In genomic region chr10:125087897-125088215, GRCh38 we compare ENCODE assay signal across 30 cellular contexts.
DNase-seq lines count a peak whose midpoint lies in the region; ATAC-seq and TF ChIP-seq lines count a peak whose summit lies in the region.
"Had no signal": no experiment of that assay in that cellular context is flagged by ENCODE, and none has a peak within 500 bp of the region (broad histone marks: within the 10 kb centered on the region; RNA-seq: fewer than 3 reads in every experiment).

No MANE protein-coding gene starts in this region.

- no peak overlapping the region for H3K4me2 ChIP-seq in fibroblast of lung (ENCODE audit: extremely low read depth, insufficient read depth, low read length)

- TF ChIP-seq CTCF in natural killer cell (IDR thresholded peaks at IDR 0.05) (no peak), fibroblast of lung (conservative IDR thresholded peaks at IDR 0.05 in 1 of 2, IDR thresholded peaks at IDR 0.05 in 1 of 2; ENCODE audit: low read depth in 1 of 2, low read length in 2 of 2) (no peak), osteocyte (IDR thresholded peaks at IDR 0.05) (no peak), gastrocnemius medialis (IDR thresholded peaks at IDR 0.05 in 4 of 5, conservative IDR thresholded peaks at IDR 0.05 in 1 of 5) (no peak)

- H3K4me3 ChIP-seq in fibroblast of lung (replicated peaks in 1 of 4; ENCODE audit: control extremely low read depth in 1 of 4, insufficient read depth in 1 of 4, low read depth in 3 of 4, low read length in 4 of 4) (no peak overlapping the region), gastrocnemius medialis (no peak overlapping the region)
- H3K4me3 ChIP-seq: colonic mucosa, esophagus squamous epithelium, gastroesophageal sphincter, K562, left ventricle myocardium inferior, MG63 had no signal

- in situ Hi-C loops in gastrocnemius medialis (cut with MboI; ENCODE audit: low sequenced_read_pairs in 4 of 4), result loop anchor here in 1 of 4 donors (10.0 kb wide), 1 partner anchor 67 kb away; no protein-coding TSS in a partner anchor

- peak overlapping the region; percentile 78 to 85 for H3K27ac Mint-ChIP-seq in natural killer cell
- H3K27ac Mint-ChIP-seq in natural killer cell treated with Interleukin-12 subunit alpha and Interleukin-12 subunit beta and Interleukin-15 and Interleukin-18, amount 100 ng/mL, for 72 hours, result peak overlapping the region in 1 of 2 donors; percentile 73
- H3K27ac Mint-ChIP-seq in osteocyte (ENCODE audit: unreplicated experiment), result peak overlapping the region; percentile 45
- H3K27ac Mint-ChIP-seq: activated naive CD4-positive, alpha-beta T cell treated with anti-CD3 and anti-CD28 coated beads for 36 hours; CD8-positive, alpha-beta T cell; naive thymus-derived CD4-positive, alpha-beta T cell had no signal

- intact Hi-C loops in natural killer cell (cut with micrococcal nuclease), result no loop called here
- intact Hi-C loops in gastrocnemius medialis (cut with DNase I; ENCODE audit: low total_unique reads), result no loop called here

- H3K4me1 Mint-ChIP-seq in natural killer cell (peaks cover 77 to 79% of the 10 kb centered on the region in 2 donors), osteocyte (ENCODE audit: unreplicated experiment) (peaks cover 86% of the 10 kb centered on the region)
- peaks cover 27 to 57% of the 10 kb centered on the region in 2 donors for H3K4me1 Mint-ChIP-seq in natural killer cell treated with Interleukin-12 subunit alpha and Interleukin-12 subunit beta and Interleukin-15 and Interleukin-18, amount 100 ng/mL, for 72 hours (ENCODE audit: low read depth in 2 of 2)

- H3K9me3 Mint-ChIP-seq in natural killer cell (no peaks in the 10 kb centered on the region), osteocyte (ENCODE audit: unreplicated experiment) (no peaks in the 10 kb centered on the region)
- H3K9me3 Mint-ChIP-seq in natural killer cell treated with Interleukin-12 subunit alpha and Interleukin-12 subunit beta and Interleukin-15 and Interleukin-18, amount 100 ng/mL, for 72 hours, result no peaks in the 10 kb centered on the region
- H3K9me3 Mint-ChIP-seq: activated naive CD4-positive, alpha-beta T cell treated with anti-CD3 and anti-CD28 coated beads for 36 hours; CD8-positive, alpha-beta T cell; naive thymus-derived CD4-positive, alpha-beta T cell had no signal

- H3K4me3 Mint-ChIP-seq in natural killer cell (no peak overlapping the region), osteocyte (ENCODE audit: unreplicated experiment) (no peak overlapping the region)
- no peak overlapping the region for H3K4me3 Mint-ChIP-seq in natural killer cell treated with Interleukin-12 subunit alpha and Interleukin-12 subunit beta and Interleukin-15 and Interleukin-18, amount 100 ng/mL, for 72 hours
- H3K4me3 Mint-ChIP-seq: activated naive CD4-positive, alpha-beta T cell treated with anti-CD3 and anti-CD28 coated beads for 36 hours; CD8-positive, alpha-beta T cell; naive thymus-derived CD4-positive, alpha-beta T cell had no signal

- H3K79me2 ChIP-seq in fibroblast of lung (ENCODE audit: control insufficient read depth, insufficient read depth, low read length), result peaks cover 57% of the 10 kb centered on the region

- no peaks in the 10 kb centered on the region for H3K27me3 Mint-ChIP-seq in natural killer cell (ENCODE audit: low read depth in 2 of 2)
- H3K27me3 Mint-ChIP-seq in natural killer cell treated with Interleukin-12 subunit alpha and Interleukin-12 subunit beta and Interleukin-15 and Interleukin-18, amount 100 ng/mL, for 72 hours, result no peaks in the 10 kb centered on the region
- H3K27me3 Mint-ChIP-seq in osteocyte (ENCODE audit: unreplicated experiment), result no peaks in the 10 kb centered on the region

- H3K36me3 Mint-ChIP-seq in natural killer cell, result no peaks in the 10 kb centered on the region
- no peaks in the 10 kb centered on the region for H3K36me3 Mint-ChIP-seq in natural killer cell treated with Interleukin-12 subunit alpha and Interleukin-12 subunit beta and Interleukin-15 and Interleukin-18, amount 100 ng/mL, for 72 hours
- peaks cover 24% of the 10 kb centered on the region for H3K36me3 Mint-ChIP-seq in osteocyte (ENCODE audit: unreplicated experiment)
- H3K36me3 Mint-ChIP-seq: CD8-positive, alpha-beta T cell; naive thymus-derived CD4-positive, alpha-beta T cell had no signal

- ATAC-seq in natural killer cell (no peak), gastrocnemius medialis (no peak), HG02763 (IDR thresholded peaks at IDR 0.05; ENCODE audit: unreplicated experiment) (no peak)
- no peak for ATAC-seq in natural killer cell treated with Interleukin-12 subunit alpha and Interleukin-12 subunit beta and Interleukin-15 and Interleukin-18, amount 100 ng/mL, for 72 hours
- ATAC-seq: CD8-positive, alpha-beta T cell; gastroesophageal sphincter; K562; naive thymus-derived CD4-positive, alpha-beta T cell; Panc1; stimulated activated naive CD8-positive, alpha-beta T cell treated with anti-CD3 and anti-CD28 coated beads, Interleukin-15, Interleukin-2, amounts not matched to agents 100 U/mL and 50 U/mL, for 24 hours had no signal

- no peak for TF ChIP-seq POLR2A in gastrocnemius medialis (IDR thresholded peaks at IDR 0.05)

- no peak for DNase-seq in natural killer cell
- no peak for DNase-seq in natural killer cell treated with Interleukin-12 subunit alpha and Interleukin-12 subunit beta and Interleukin-15 and Interleukin-18, amount 100 ng/mL, for 72 hours (ENCODE audit: low spot score)
- DNase-seq in fibroblast of lung (ENCODE audit: low read depth in 2 of 2), result no peak
- no peak for DNase-seq in osteocyte (ENCODE audit: extremely low spot score, unreplicated experiment)
- DNase-seq in HT-29 (ENCODE audit: low spot score), result no peak
- DNase-seq in gastrocnemius medialis, result no peak
- no peak for DNase-seq in NCI-H1417 treated with DMSO at 0.1 percent for 48 hours (lab: John Stamatoyannopoulos, UW)
- DNase-seq: activated CD4-positive, alpha-beta T cell treated with anti-CD3 and anti-CD28 coated beads, Interleukin-2, amount 50 U/mL, for 1 hour; activated naive CD4-positive, alpha-beta T cell treated with anti-CD3 and anti-CD28 coated beads for 36 hours; activated T-cell treated with anti-CD3 and anti-CD28 coated beads, Interleukin-2, amount 50 U/mL, for 48 hours; amniotic stem cell; CD8-positive, alpha-beta T cell; colonic mucosa; effector memory CD4-positive, alpha-beta T cell; esophagus squamous epithelium; GOT3; hippocampal formation; left ventricle myocardium inferior; MG63; midbrain; naive thymus-derived CD4-positive, alpha-beta T cell; NCI-H2081 treated with DMSO at 0.1 percent for 48 hours; NCI-H226; posterior cingulate gyrus; stimulated activated CD4-positive, alpha-beta T cell treated with anti-CD3 and anti-CD28 coated beads, Interleukin-15, amount 100 ng/mL, for 24 hours; stimulated activated naive CD8-positive, alpha-beta T cell treated with anti-CD3 and anti-CD28 coated beads, Interleukin-15, Interleukin-2, amounts not matched to agents 100 U/mL and 50 U/mL, for 24 hours had no signal

- H3K4me1 ChIP-seq in fibroblast of lung (ENCODE audit: control insufficient read depth, extremely low read depth, insufficient read depth, low read length) (peaks cover 32% of the 10 kb centered on the region), gastrocnemius medialis (peaks cover 72 to 83% of the 10 kb centered on the region in 2 donors)

- H3K9me3 ChIP-seq in fibroblast of lung (ENCODE audit: control insufficient read depth, insufficient read depth, low read depth, low read length), result no peaks in the 10 kb centered on the region
- no peaks in the 10 kb centered on the region for H3K9me3 ChIP-seq in gastrocnemius medialis
- H3K9me3 ChIP-seq: colonic mucosa, esophagus squamous epithelium, gastroesophageal sphincter, left ventricle myocardium inferior, MG63 had no signal

- H3K9ac ChIP-seq in fibroblast of lung (ENCODE audit: insufficient read depth, low read length), result no peak overlapping the region

- H3K36me3 ChIP-seq in fibroblast of lung (ENCODE audit: control insufficient read depth, insufficient read depth, low read length), result peaks cover 10% of the 10 kb centered on the region
- no peaks in the 10 kb centered on the region for H3K36me3 ChIP-seq in gastrocnemius medialis
- H3K36me3 ChIP-seq: colonic mucosa had no signal

- H3K27ac ChIP-seq in fibroblast of lung (ENCODE audit: insufficient read depth, low read length) (peak overlapping the region; percentile 14), gastrocnemius medialis (peak overlapping the region in 2 of 4 donors; percentile 86 to 91)
- H3K27ac ChIP-seq: colonic mucosa, left ventricle myocardium inferior had no signal

- H2AFZ ChIP-seq in fibroblast of lung (ENCODE audit: low read length), result no peak overlapping the region

- H3K27me3 ChIP-seq in fibroblast of lung (ENCODE audit: control insufficient read depth, insufficient read depth, low read length), result no peaks in the 10 kb centered on the region
- H3K27me3 ChIP-seq in gastrocnemius medialis, result no peaks in the 10 kb centered on the region
- H3K27me3 ChIP-seq: colonic mucosa, esophagus squamous epithelium, gastroesophageal sphincter, MG63 had no signal

- H4K20me1 ChIP-seq in fibroblast of lung (ENCODE audit: control insufficient read depth, extremely low read depth, insufficient read depth, low read length), result no peaks in the 10 kb centered on the region
